Comparison of ENCODE assay signal across 8 cellular contexts in the genomic region with DNA sequence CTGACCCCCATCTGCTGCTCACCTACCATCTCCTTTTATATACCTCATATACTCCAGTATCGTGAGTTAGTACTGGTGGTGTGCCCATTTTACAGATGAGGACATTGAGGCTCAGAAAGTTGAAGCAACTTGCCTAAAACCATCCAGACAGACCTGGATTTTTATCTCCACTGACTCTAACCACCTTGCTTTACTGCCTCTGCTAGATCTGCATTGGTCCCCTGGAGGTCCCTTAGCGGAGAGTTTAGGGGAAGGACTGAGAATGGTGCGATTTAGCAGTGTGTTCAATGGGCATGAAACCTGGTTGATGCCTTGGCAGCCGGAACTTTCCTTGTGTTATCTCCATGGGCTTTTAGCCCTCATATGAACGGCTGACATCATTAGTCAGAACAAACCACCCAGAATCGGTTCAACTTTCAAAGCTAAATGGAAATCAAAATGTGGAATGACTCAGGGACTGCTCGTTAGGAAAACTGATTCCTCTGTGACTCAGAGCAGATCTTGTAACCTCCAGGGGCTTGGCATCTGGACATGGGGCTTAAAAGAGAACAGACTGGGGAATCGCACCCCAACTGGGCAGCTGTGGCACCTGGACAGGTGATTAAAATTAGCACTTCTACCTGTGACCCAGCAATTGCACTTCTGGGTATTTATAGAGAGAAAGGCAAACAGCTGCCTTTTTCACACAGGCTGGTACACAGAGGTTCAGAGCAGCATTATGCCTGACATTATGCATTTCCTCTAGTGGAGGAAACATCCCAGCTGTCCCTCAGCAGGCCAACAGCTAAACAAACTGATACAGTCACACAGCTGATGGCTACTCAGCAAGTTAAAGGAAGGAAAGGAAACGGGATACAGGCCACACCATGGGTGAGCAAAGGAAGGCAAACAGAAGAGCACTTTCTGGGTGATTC. TPM values are rescaled to one million over a fixed set of nuclear protein-coding genes. Genes with fewer than 3 reads are reported as not detected.
DNase-seq lines count a peak whose midpoint lies in the region; ATAC-seq and TF ChIP-seq lines count a peak whose summit lies in the region.

No MANE protein-coding gene starts in this region.

- 0 out of 2 replicates have a peak overlapping the region, but pooled peaks have one; percentile 15 for H3K4me3 ChIP-seq in ACC112 (ENCODE audit: low read depth, low read length)
- no peak overlapping the region for H3K4me3 ChIP-seq in left lung

- peak in 2 of 3 experiments; percentile 68 to 93 for DNase-seq in NCI-H1417 (lab: John Stamatoyannopoulos, UW)
- no peak for DNase-seq in left lung
- no peak for DNase-seq in HuH-7.5 (ENCODE audit: low spot score)
- DNase-seq in NCI-H128 (lab: John Stamatoyannopoulos, UW; ENCODE audit: unreplicated experiment): no peak
- no peak for DNase-seq in cerebellar nuclear complex (lab: John Stamatoyannopoulos, UW)

- no peaks in the 10 kb centered on the region for H3K9me3 ChIP-seq in left lung

- no peaks in the 10 kb centered on the region for H3K36me3 Mint-ChIP-seq in brain

- H3K79me2 ChIP-seq in ACC112 (ENCODE audit: control insufficient read depth, insufficient read depth, low read length, unreplicated experiment): peaks cover 10% of the 10 kb centered on the region

- peaks cover 3% of the 10 kb centered on the region for H3K27me3 Mint-ChIP-seq in brain

- intact Hi-C loops in left lung (cut with DNase I): no loop called here

- H3K4me3 Mint-ChIP-seq in brain: no peak overlapping the region

- no peaks in the 10 kb centered on the region for H3K27me3 ChIP-seq in ACC112 (ENCODE audit: insufficient read depth, low read length)
- no peaks in the 10 kb centered on the region for H3K27me3 ChIP-seq in left lung

- H3K27ac ChIP-seq in ACC112 (ENCODE audit: low read depth, low read length): peak overlapping the region; percentile 91
- peak overlapping the region; percentile 55 to 78 for H3K27ac ChIP-seq in left lung

- peaks cover 0 to 4% (median 0%) of the 10 kb centered on the region in 5 experiments for H3K9me3 Mint-ChIP-seq in brain

- ATAC-seq in left lung (peak; percentile 76), GM18858 (IDR thresholded peaks at IDR 0.05; ENCODE audit: unreplicated experiment) (no peak)

- peak overlapping the region in 4 of 5 experiments; percentile 64 to 87 (median 83) for H3K27ac Mint-ChIP-seq in brain

- no peak for TF ChIP-seq CTCF in brain (conservative IDR thresholded peaks at IDR 0.05)
- TF ChIP-seq CTCF in left lung (IDR thresholded peaks at IDR 0.05): no peak

- H3K4me1 Mint-ChIP-seq in brain: peaks cover 43% of the 10 kb centered on the region

- H3K4me1 ChIP-seq in ACC112 (ENCODE audit: control insufficient read depth, insufficient read depth, low read length, unreplicated experiment) (peaks cover 50% of the 10 kb centered on the region), left lung (peaks cover 13 to 38% of the 10 kb centered on the region in 2 donors)

- H3K36me3 ChIP-seq in ACC112 (ENCODE audit: insufficient read depth, low read length) (no peaks in the 10 kb centered on the region), left lung (no peaks in the 10 kb centered on the region)

- no peak overlapping the region for H2AFZ ChIP-seq in ACC112 (ENCODE audit: low read length, unreplicated experiment)

RNA-seq across cellular contexts. Expression of a gene that starts 25.3 kb away (rescaled TPM):
- polyA plus RNA-seq in brain (ENCODE audit: insufficient read depth, low read depth, low replicate concordance): 8.8 TPM
- total RNA-seq in left lung: 10 to 100 TPM; 17.9 TPM

Comparison
In these comparisons a context has a peak if more than half of its experiments do, and no peak if none do; other contexts are left out.
1. DNase-seq: peak in NCI-H1417 (2 of 3); none in left lung (0 of 2), HuH-7.5 (single experiment), NCI-H128 (single experiment) and cerebellar nuclear complex (0 of 2).